Comparison of ENCODE assay signal across 24 cellular contexts in the genomic region with DNA sequence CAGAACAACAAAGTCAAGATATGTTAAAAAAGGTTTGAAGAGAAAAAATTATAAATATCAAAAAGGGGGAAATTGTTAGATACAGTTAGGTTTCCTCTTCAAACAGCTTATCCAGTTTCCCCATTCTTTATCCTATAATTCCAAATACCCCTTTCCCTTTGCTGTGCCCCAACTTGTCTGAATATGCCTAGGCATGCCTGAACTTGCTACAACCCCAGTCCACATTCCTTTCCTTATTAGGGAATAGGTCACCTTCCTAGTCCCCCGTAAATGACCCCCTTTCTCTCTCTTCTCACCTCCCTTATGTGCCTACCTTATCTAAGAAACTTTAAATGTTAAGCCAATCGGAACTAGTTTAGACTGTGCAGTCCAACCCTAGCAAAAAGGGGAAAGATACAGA.
"Had no signal": no experiment of that assay in that cellular context is flagged by ENCODE, and none has a peak within 500 bp of the region (broad histone marks: within the 10 kb centered on the region; RNA-seq: fewer than 3 reads in every experiment).

No MANE protein-coding gene starts in this region.

- H3K4me1 ChIP-seq: colonic mucosa, SJCRH30 had no signal

- H3K27ac ChIP-seq: colonic mucosa, RWPE1, SJCRH30 had no signal

- DNase-seq: activated CD4-positive, alpha-beta memory T cell treated with anti-CD3 and anti-CD28 coated beads, Interleukin-2, amount 10 ng/mL, durations not matched to agents 7 days and 5 days; activated CD4-positive, alpha-beta T cell treated with anti-CD3 and anti-CD28 coated beads, Interleukin-2, amount 50 U/mL, for 1 hour; activated CD4-positive, CD25-positive, alpha-beta regulatory T cell; activated gamma-delta T cell treated with Interleukin-2 at 50 U/mL for 16 hours; activated naive CD4-positive, alpha-beta T cell treated with anti-CD3 and anti-CD28 coated beads, Interleukin-2, amount 10 ng/mL, durations not matched to agents 7 days and 5 days; activated naive CD8-positive, alpha-beta T cell treated with anti-CD3 and anti-CD28 coated beads for 36 hours; activated T-cell treated with anti-CD3 and anti-CD28 coated beads for 4 hours; activated T-cell treated with anti-CD3 and anti-CD28 coated beads, Interleukin-2, amount 50 U/mL, for 48 hours; caudate nucleus; colonic mucosa; Kasumi-1; NCI-H1048; NCI-H1417; NCI-H1930; NCI-H2171; NCI-H345; NCI-H510A; NCI-H526 treated with DMSO at 0.1 percent for 48 hours; NCI-H82; Right ventricle myocardium superior; SJCRH30 had no signal

- H3K27ac Mint-ChIP-seq: activated CD4-positive, alpha-beta memory T cell treated with anti-CD3 and anti-CD28 coated beads, Interleukin-2, amount 10 ng/mL, durations not matched to agents 7 days and 5 days; activated naive CD4-positive, alpha-beta T cell treated with anti-CD3 and anti-CD28 coated beads, Interleukin-2, amount 10 ng/mL, durations not matched to agents 7 days and 5 days; activated naive CD8-positive, alpha-beta T cell treated with anti-CD3 and anti-CD28 coated beads for 36 hours; activated T-helper 17 cell treated with anti-CD3 and anti-CD28 coated beads, Interleukin-2, amount 50 U/mL, for 72 hours; T-helper 1 cell treated with Interleukin-12 subunit alpha and Interleukin-12 subunit beta and Interleukin-4 antibody, amounts not matched to agents 30 μg/mL and 1 μg/mL, for 36 hours had no signal

- H3K36me3 Mint-ChIP-seq: activated naive CD4-positive, alpha-beta T cell treated with anti-CD3 and anti-CD28 coated beads, Interleukin-2, amount 10 ng/mL, durations not matched to agents 7 days and 5 days had no signal

- H3K36me3 ChIP-seq: colonic mucosa, SJCRH30 had no signal

- ATAC-seq: activated T-helper 17 cell treated with anti-CD3 and anti-CD28 coated beads, Interleukin-2, amount 50 U/mL, for 72 hours had no signal

- H3K4me1 Mint-ChIP-seq: activated CD4-positive, alpha-beta memory T cell treated with anti-CD3 and anti-CD28 coated beads, Interleukin-2, amount 10 ng/mL, durations not matched to agents 7 days and 5 days; activated naive CD4-positive, alpha-beta T cell treated with anti-CD3 and anti-CD28 coated beads, Interleukin-2, amount 10 ng/mL, durations not matched to agents 7 days and 5 days; activated naive CD8-positive, alpha-beta T cell treated with anti-CD3 and anti-CD28 coated beads for 36 hours; activated T-helper 17 cell treated with anti-CD3 and anti-CD28 coated beads, Interleukin-2, amount 50 U/mL, for 72 hours had no signal

- H3K27me3 Mint-ChIP-seq: activated CD4-positive, alpha-beta memory T cell treated with anti-CD3 and anti-CD28 coated beads, Interleukin-2, amount 10 ng/mL, durations not matched to agents 7 days and 5 days; activated naive CD4-positive, alpha-beta T cell treated with anti-CD3 and anti-CD28 coated beads, Interleukin-2, amount 10 ng/mL, durations not matched to agents 7 days and 5 days; activated naive CD8-positive, alpha-beta T cell treated with anti-CD3 and anti-CD28 coated beads for 36 hours; activated T-helper 17 cell treated with anti-CD3 and anti-CD28 coated beads, Interleukin-2, amount 50 U/mL, for 72 hours had no signal

- H3K27me3 ChIP-seq: colonic mucosa, SJCRH30 had no signal

- H3K9me3 ChIP-seq: colonic mucosa, SJCRH30 had no signal

- H3K4me3 Mint-ChIP-seq: activated CD4-positive, alpha-beta memory T cell treated with anti-CD3 and anti-CD28 coated beads, Interleukin-2, amount 10 ng/mL, durations not matched to agents 7 days and 5 days; activated naive CD4-positive, alpha-beta T cell treated with anti-CD3 and anti-CD28 coated beads, Interleukin-2, amount 10 ng/mL, durations not matched to agents 7 days and 5 days; activated naive CD8-positive, alpha-beta T cell treated with anti-CD3 and anti-CD28 coated beads for 36 hours; activated T-helper 17 cell treated with anti-CD3 and anti-CD28 coated beads, Interleukin-2, amount 50 U/mL, for 72 hours; T-helper 1 cell treated with Interleukin-12 subunit alpha and Interleukin-12 subunit beta and Interleukin-4 antibody, amounts not matched to agents 30 μg/mL and 1 μg/mL, for 36 hours had no signal

- H3K4me3 ChIP-seq: colonic mucosa, SJCRH30 had no signal
